ENCODE assay signal across 19 cellular contexts in the genomic region with DNA sequence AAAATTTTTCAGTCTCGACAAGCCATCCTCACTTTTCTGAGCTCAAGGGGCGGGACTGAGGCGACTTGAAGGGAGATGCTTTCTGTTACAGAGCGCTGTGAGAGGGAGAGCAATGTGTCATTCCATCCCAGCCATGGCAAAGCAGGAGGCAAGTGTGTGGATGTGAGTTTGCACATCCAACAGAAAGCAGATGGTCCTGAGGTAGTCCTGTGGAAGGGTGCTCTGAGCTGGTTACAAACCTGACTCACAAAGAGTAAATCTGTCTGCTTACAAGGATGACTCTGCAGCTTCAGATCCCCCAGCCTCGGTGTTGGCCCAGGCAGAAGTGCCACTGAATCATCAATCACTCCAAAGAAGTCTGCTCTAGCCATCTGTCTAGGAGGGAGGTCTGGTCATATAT.
DNase-seq lines count a peak whose midpoint lies in the region; ATAC-seq and TF ChIP-seq lines count a peak whose summit lies in the region.
"Had no signal": no experiment of that assay in that cellular context is flagged by ENCODE, and none has a peak within 500 bp of the region (broad histone marks: within the 10 kb centered on the region; RNA-seq: fewer than 3 reads in every experiment).

No MANE protein-coding gene starts in this region.

- TF ChIP-seq CTCF in kidney epithelial cell (IDR thresholded peaks at IDR 0.05; ENCODE audit: insufficient read depth, low read length, poor library complexity, severe bottlenecking) (no peak), omental fat pad (IDR thresholded peaks at IDR 0.05) (no peak), chondrocyte (IDR thresholded peaks at IDR 0.05) (no peak)

- H3K4me1 Mint-ChIP-seq in chondrocyte (ENCODE audit: low read depth): no peaks in the 10 kb centered on the region

- no peaks in the 10 kb centered on the region for H3K27me3 ChIP-seq in kidney epithelial cell (ENCODE audit: control insufficient read depth, insufficient read depth, low read length)

- no peak for ATAC-seq in omental fat pad (ENCODE audit: low FRiP score)
- ATAC-seq: CD8-positive, alpha-beta T cell; Panc1; SK-N-SH treated with all-trans-retinoic acid at 6 μM for 48 hours had no signal

- no peaks in the 10 kb centered on the region for H3K36me3 Mint-ChIP-seq in chondrocyte (ENCODE audit: low read depth)
- H3K36me3 Mint-ChIP-seq: CD8-positive, alpha-beta T cell had no signal

- DNase-seq in DMS53 (lab: John Stamatoyannopoulos, UW) (peak; percentile 18), DMS53 treated with DMSO at 0.1 percent for 48 hours (lab: John Stamatoyannopoulos, UW; ENCODE audit: unreplicated experiment) (no peak), NCI-H82 (lab: John Stamatoyannopoulos, UW) (peak; percentile 77), kidney epithelial cell (ENCODE audit: low read depth) (peak; percentile 35), omental fat pad (ENCODE audit: low spot score) (no peak), DMS 273 treated with DMSO at 0.1 percent for 48 hours (lab: John Stamatoyannopoulos, UW) (no peak), iPS-NIHi11 (ENCODE audit: low spot score) (no peak), chondrocyte (ENCODE audit: low spot score) (no peak)
- DNase-seq: C1 segment of cervical spinal cord; Calu3; CD8-positive, alpha-beta T cell; DMS79; Karpas-422; MV-4-11; NCI-H1105 treated with DMSO at 0.1 percent for 48 hours; NCI-H1930; NCI-H345 had no signal

- peaks cover 13% of the 10 kb centered on the region for H3K9me3 Mint-ChIP-seq in chondrocyte (ENCODE audit: low read depth)
- H3K9me3 Mint-ChIP-seq: CD8-positive, alpha-beta T cell had no signal

- no peaks in the 10 kb centered on the region for H3K36me3 ChIP-seq in kidney epithelial cell (ENCODE audit: control insufficient read depth, insufficient read depth, low read length)

- no peak overlapping the region for H3K27ac Mint-ChIP-seq in chondrocyte (ENCODE audit: unreplicated experiment)
- H3K27ac Mint-ChIP-seq: CD8-positive, alpha-beta T cell had no signal

- no peak overlapping the region for H3K4me3 ChIP-seq in kidney epithelial cell (ENCODE audit: low read depth, low read length)

- no peaks in the 10 kb centered on the region for H3K27me3 Mint-ChIP-seq in chondrocyte (ENCODE audit: low read depth)

- H3K4me3 Mint-ChIP-seq in chondrocyte (ENCODE audit: unreplicated experiment): no peak overlapping the region
- H3K4me3 Mint-ChIP-seq: CD8-positive, alpha-beta T cell had no signal

Comparison
In these comparisons a context has a peak if more than half of its experiments do, and no peak if none do; other contexts are left out.
1. DNase-seq: peak in DMS53 (single experiment), NCI-H82 (single experiment) and kidney epithelial cell (single experiment); none in DMS53 treated with DMSO at 0.1 percent for 48 hours (single experiment), omental fat pad (single experiment), DMS 273 treated with DMSO at 0.1 percent for 48 hours (single experiment), iPS-NIHi11 (single experiment) and chondrocyte (single experiment).